25 cellular contexts compared by ENCODE assay signal in the genomic region with DNA sequence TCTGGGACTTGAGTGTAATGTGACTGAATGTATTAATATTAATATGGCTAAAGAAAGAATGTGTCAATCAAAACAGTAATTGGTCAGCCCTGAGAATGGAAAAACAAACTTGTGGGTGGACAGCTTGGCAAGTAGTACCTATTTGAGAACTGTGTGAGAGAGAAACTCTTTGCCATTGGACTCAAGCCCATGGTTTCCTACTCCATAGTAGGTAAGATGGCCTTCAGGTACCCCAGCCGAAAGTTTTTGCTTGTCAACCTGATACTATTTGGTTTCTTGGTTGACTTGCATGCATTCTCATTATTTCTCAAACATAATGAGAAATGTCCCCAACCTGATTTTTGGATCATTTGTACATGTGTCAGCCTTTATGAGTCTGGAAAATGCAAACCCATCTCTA.
"Had no signal": no experiment of that assay in that cellular context is flagged by ENCODE, and none has a peak within 500 bp of the region (broad histone marks: within the 10 kb centered on the region; RNA-seq: fewer than 3 reads in every experiment).

No MANE protein-coding gene starts in this region.

- DNase-seq: colonic mucosa; cortex of kidney; dermis blood vessel endothelial cell; dorsolateral prefrontal cortex; effector CD4-positive, alpha-beta T cell; effector CD8-positive, alpha-beta T cell; effector memory CD4-positive, alpha-beta T cell; effector memory CD8-positive, alpha-beta T cell; endodermal cell; erythroblast; esophagus squamous epithelium; foreskin fibroblast; foreskin keratinocyte; foreskin melanocyte; gastrocnemius medialis; glutamatergic neuron; head of caudate nucleus; heart left ventricle; heart right ventricle had no signal

- H3K4me3 Mint-ChIP-seq: dendritic cell treated with granulocyte-macrophage colony-stimulating factor and Interleukin-4, amounts not matched to agents 40 ng/mL and 50 ng/mL, for 4 days; effector memory CD8-positive, alpha-beta T cell; endodermal cell had no signal

- H3K27ac Mint-ChIP-seq: dendritic cell treated with granulocyte-macrophage colony-stimulating factor and Interleukin-4, amounts not matched to agents 40 ng/mL and 50 ng/mL, for 4 days; effector memory CD8-positive, alpha-beta T cell; endodermal cell had no signal

- H3K27me3 Mint-ChIP-seq: dendritic cell treated with granulocyte-macrophage colony-stimulating factor and Interleukin-4, amounts not matched to agents 40 ng/mL and 50 ng/mL, for 4 days; effector memory CD8-positive, alpha-beta T cell had no signal

- FAIRE-seq: endometrium, endothelial cell of umbilical vein, frontal cortex had no signal

- H3K9me3 Mint-ChIP-seq: dendritic cell treated with granulocyte-macrophage colony-stimulating factor and Interleukin-4, amounts not matched to agents 40 ng/mL and 50 ng/mL, for 4 days; endodermal cell had no signal

- ATAC-seq: effector memory CD8-positive, alpha-beta T cell; esophagus mucosa; foreskin keratinocyte; gastrocnemius medialis; gastroesophageal sphincter; heart left ventricle; heart right ventricle had no signal

- H3K4me1 Mint-ChIP-seq: endodermal cell had no signal
